Comparison of ENCODE assay signal across 8 cellular contexts in genomic region chr12:50985322-50985721, GRCh38. TPM values are rescaled to one million over a fixed set of nuclear protein-coding genes. Genes with fewer than 3 reads are reported as not detected.
DNase-seq lines count a peak whose midpoint lies in the region; ATAC-seq, FAIRE-seq and TF ChIP-seq lines count a peak whose summit lies in the region.

No MANE protein-coding gene starts in this region.

- ATAC-seq in stimulated activated naive CD8-positive, alpha-beta T cell treated with anti-CD3 and anti-CD28 coated beads, Interleukin-15, amount 100 ng/mL, for 72 hours = peak; percentile 40

- DNase-seq in Karpas-422 (no peak), bronchial epithelial cell (ENCODE audit: low read depth) (peak; percentile 74), RPMI8226 (no peak), NCI-H2107 treated with DMSO at 0.1 percent for 48 hours (lab: John Stamatoyannopoulos, UW; ENCODE audit: unreplicated experiment) (no peak), GM10266 (ENCODE audit: extremely low spot score) (no peak)
- DNase-seq in stimulated activated naive CD8-positive, alpha-beta T cell treated with anti-CD3 and anti-CD28 coated beads, Interleukin-15, amount 100 ng/mL, for 72 hours = no peak
- DNase-seq in stimulated activated CD8-positive, alpha-beta memory T cell treated with anti-CD3 and anti-CD28 coated beads, Interleukin-4, amount 100 ng/mL, for 48 hours = no peak

- no peaks in the 10 kb centered on the region for H3K9me3 ChIP-seq in Karpas-422 (ENCODE audit: low read length)

- no peaks in the 10 kb centered on the region for H3K27me3 Mint-ChIP-seq in stimulated activated naive CD8-positive, alpha-beta T cell treated with anti-CD3 and anti-CD28 coated beads, Interleukin-15, amount 100 ng/mL, for 72 hours

- H2AFZ ChIP-seq in Karpas-422 (ENCODE audit: low read length) = no peak overlapping the region

- peak overlapping the region; percentile 30; the same call in 1 of the 2 replicates for H3K27ac ChIP-seq in Karpas-422 (ENCODE audit: low read length)
- peak overlapping the region; percentile 79 for H3K27ac ChIP-seq in layer of hippocampus (ENCODE audit: low read depth, low read length)

- no peaks in the 10 kb centered on the region for H3K79me2 ChIP-seq in Karpas-422 (ENCODE audit: low read length)

- no peaks in the 10 kb centered on the region for H3K27me3 ChIP-seq in Karpas-422 (ENCODE audit: low read length)
- H3K27me3 ChIP-seq in bronchial epithelial cell (ENCODE audit: control insufficient read depth, insufficient read depth, low read length) = no peaks in the 10 kb centered on the region
- no peaks in the 10 kb centered on the region for H3K27me3 ChIP-seq in layer of hippocampus (ENCODE audit: control insufficient read depth, insufficient read depth, low read length)

- H3K4me1 ChIP-seq in Karpas-422 (ENCODE audit: low read length) = peaks cover 25% of the 10 kb centered on the region

- H3K9me3 Mint-ChIP-seq in stimulated activated naive CD8-positive, alpha-beta T cell treated with anti-CD3 and anti-CD28 coated beads, Interleukin-15, amount 100 ng/mL, for 72 hours = no peaks in the 10 kb centered on the region

- H3K4me2 ChIP-seq in Karpas-422 (ENCODE audit: low read depth, low read length, poor library complexity, severe bottlenecking) = no peak overlapping the region

- H3K9me2 ChIP-seq in Karpas-422 (replicated peaks; ENCODE audit: insufficient read depth, low read length) = no peaks in the 10 kb centered on the region

- TF ChIP-seq CTCF in bronchial epithelial cell (IDR thresholded peaks at IDR 0.05; ENCODE audit: insufficient read depth, low read length, severe bottlenecking) (no peak), GM10266 (IDR thresholded peaks at IDR 0.05; ENCODE audit: control insufficient read depth, insufficient read depth, low read depth, missing control alignments) (no peak)

- H3K9ac ChIP-seq in Karpas-422 (ENCODE audit: low read length) = no peak overlapping the region

- peak overlapping the region; percentile 20 to 90 for H3K27ac Mint-ChIP-seq in stimulated activated naive CD8-positive, alpha-beta T cell treated with anti-CD3 and anti-CD28 coated beads, Interleukin-15, amount 100 ng/mL, for 72 hours

- H3K36me3 ChIP-seq in Karpas-422 (ENCODE audit: insufficient read depth, low read length) = peaks cover 19% of the 10 kb centered on the region; the same call in 1 of the 2 replicates
- peaks cover 6% of the 10 kb centered on the region for H3K36me3 ChIP-seq in bronchial epithelial cell (ENCODE audit: control insufficient read depth, insufficient read depth, low read length)

- H4K20me1 ChIP-seq in Karpas-422 (ENCODE audit: insufficient read depth, low read depth, low read length) = no peaks in the 10 kb centered on the region

- peaks cover 33% of the 10 kb centered on the region for H3K4me1 Mint-ChIP-seq in stimulated activated naive CD8-positive, alpha-beta T cell treated with anti-CD3 and anti-CD28 coated beads, Interleukin-15, amount 100 ng/mL, for 72 hours

- H3K4me3 ChIP-seq in Karpas-422 (ENCODE audit: low read length) = no peak overlapping the region
- H3K4me3 ChIP-seq in bronchial epithelial cell (ENCODE audit: low read depth, low read length) = no peak overlapping the region

- H3K4me3 Mint-ChIP-seq in stimulated activated naive CD8-positive, alpha-beta T cell treated with anti-CD3 and anti-CD28 coated beads, Interleukin-15, amount 100 ng/mL, for 72 hours = peak overlapping the region in 1 of 2 donors; percentile 22

- no peak for FAIRE-seq in bronchial epithelial cell (lab: Jason Lieb, UNC)

RNA-seq across cellular contexts. Expression of gene HIGD1C, which starts 33.0 kb away (rescaled TPM):
- total RNA-seq in Karpas-422 (2014; rRNA removed; shearing (Covaris generic); ENCODE audit: low replicate concordance) = not detected in 2 replicates
- total RNA-seq in bronchial epithelial cell = not detected in 2 replicates

RNA-seq across cellular contexts. Expression of gene SLC11A2, which starts 40.9 kb away (rescaled TPM):
- total RNA-seq in Karpas-422 (2014; rRNA removed; shearing (Covaris generic); ENCODE audit: low replicate concordance) = 38.2 and 47.4 TPM in 2 replicates
- 42.5 and 42.9 TPM in 2 replicates for total RNA-seq in bronchial epithelial cell
